Comparison of ENCODE assay signal across 10 cellular contexts in the genomic region with DNA sequence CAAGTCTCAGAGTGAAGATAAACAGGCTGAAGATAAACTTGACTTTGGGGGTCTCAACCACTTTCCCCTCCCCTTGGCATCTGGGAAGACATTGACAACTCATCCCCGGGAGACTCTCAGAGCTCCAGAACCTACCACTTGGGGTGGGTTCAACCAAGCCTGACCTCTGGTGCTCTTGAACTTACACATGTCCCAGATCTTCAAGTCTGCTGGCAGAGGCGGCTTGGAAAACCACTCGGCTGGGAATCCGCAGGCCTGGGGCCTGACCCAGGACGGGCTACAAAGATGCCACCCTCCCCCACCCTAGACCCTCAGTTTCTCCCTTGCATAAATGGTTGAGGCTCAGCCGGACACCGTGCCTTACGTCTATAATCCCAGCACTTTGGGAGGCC. TPM values are rescaled to one million over a fixed set of nuclear protein-coding genes. Genes with fewer than 3 reads are reported as not detected.
DNase-seq lines count a peak whose midpoint lies in the region; ATAC-seq, FAIRE-seq and TF ChIP-seq lines count a peak whose summit lies in the region.
"Had no signal": no experiment of that assay in that cellular context is flagged by ENCODE, and none has a peak within 500 bp of the region (broad histone marks: within the 10 kb centered on the region; RNA-seq: fewer than 3 reads in every experiment).

No MANE protein-coding gene starts in this region.

- peak overlapping the region; percentile 7 for H2BK12ac ChIP-seq in trophoblast cell (ENCODE audit: low read length)

- H3K4me3 ChIP-seq in K562 (peak overlapping the region; percentile 65), hepatocyte (peak overlapping the region; percentile 28), trophoblast cell (ENCODE audit: low read depth, low read length) (no peak overlapping the region)

- intact Hi-C loops in K562 (cut with micrococcal nuclease), result no loop called here

- peak overlapping the region; percentile 15 for H4K91ac ChIP-seq in trophoblast cell (ENCODE audit: low read depth, low read length)

- TF ChIP-seq EP300 in K562 (IDR thresholded peaks at IDR 0.05; ENCODE audit: low read length), result no peak

- H2BK120ac ChIP-seq in trophoblast cell (ENCODE audit: insufficient read depth, low read length, poor library complexity), result no peak overlapping the region

- in situ Hi-C loops in K562 (cut with MboI), result no loop called here

- ATAC-seq in K562 (no peak), HG02678 (IDR thresholded peaks at IDR 0.05; ENCODE audit: unreplicated experiment) (no peak)

- H3K4me1 ChIP-seq in ES-I3 (ENCODE audit: insufficient read depth, low read length), result peaks cover 3% of the 10 kb centered on the region; the same call in 1 of the 2 replicates
- peaks cover 13 to 35% of the 10 kb centered on the region in 2 experiments for H3K4me1 ChIP-seq in K562 (replicated peaks in 1 of 2; ENCODE audit: control insufficient read depth in 2 of 2, insufficient read depth in 2 of 2, low read length in 2 of 2)
- H3K4me1 ChIP-seq in hepatocyte (ENCODE audit: insufficient read depth), result peaks cover 5% of the 10 kb centered on the region
- peaks cover 0 to 8% of the 10 kb centered on the region in 2 experiments for H3K4me1 ChIP-seq in trophoblast cell (ENCODE audit: control insufficient read depth in 1 of 2, insufficient read depth in 2 of 2, low read length in 2 of 2)

- H3K18ac ChIP-seq in trophoblast cell (ENCODE audit: low read length), result no peak overlapping the region

- DNase-seq in K562 (ENCODE audit: extremely low read depth in 1 of 4, low spot score in 3 of 4), result no peak
- peak; percentile 3 for DNase-seq in hepatocyte (ENCODE audit: low spot score)
- DNase-seq in trophoblast cell, result no peak
- DNase-seq in anterior cingulate cortex (lab: John Stamatoyannopoulos, UW), result no peak
- DNase-seq in nucleus accumbens (lab: John Stamatoyannopoulos, UW), result no peak
- DNase-seq in GM12892 (ENCODE audit: insufficient read length), result no peak
- DNase-seq: aorta had no signal

- H3K36me3 ChIP-seq in ES-I3 (ENCODE audit: insufficient read depth, low read length), result no peaks in the 10 kb centered on the region
- no peaks in the 10 kb centered on the region for H3K36me3 ChIP-seq in K562 (ENCODE audit: control insufficient read depth, insufficient read depth, low read length)
- H3K36me3 ChIP-seq in hepatocyte (replicated peaks; ENCODE audit: insufficient read depth, low read depth), result no peaks in the 10 kb centered on the region
- H3K36me3 ChIP-seq in trophoblast cell (ENCODE audit: control insufficient read depth in 1 of 2, insufficient read depth in 2 of 2, low read length in 2 of 2), result no peaks in the 10 kb centered on the region

- TF ChIP-seq POLR2A in K562 (conservative IDR thresholded peaks at IDR 0.05), result no peak
- no peak for TF ChIP-seq POLR2A in GM12892 (IDR thresholded peaks at IDR 0.05; ENCODE audit: low read depth, low read length)

- peaks cover 5% of the 10 kb centered on the region; the same call in 2 of the 3 replicates for H3K79me2 ChIP-seq in K562 (ENCODE audit: control insufficient read depth, insufficient read depth, low read length)
- peaks cover 2% of the 10 kb centered on the region for H3K79me2 ChIP-seq in hepatocyte
- no peaks in the 10 kb centered on the region for H3K79me2 ChIP-seq in trophoblast cell (ENCODE audit: control insufficient read depth, insufficient read depth, low read length, poor library complexity)

- H4K20me1 ChIP-seq in K562 (replicated peaks; ENCODE audit: control insufficient read depth, insufficient read depth, low read length) (no peaks in the 10 kb centered on the region), hepatocyte (ENCODE audit: insufficient read depth, poor library complexity, severe bottlenecking) (no peaks in the 10 kb centered on the region)

- FAIRE-seq in K562 (lab: Jason Lieb, UNC) (no peak), GM12892 (lab: Jason Lieb, UNC) (no peak)

- CTCF ChIA-PET in K562 (lab: Yijun Ruan, JAX; ENCODE audit: low intra/inter-chr PET ratio), result no interaction called here

- no peaks in the 10 kb centered on the region for H3K27me3 ChIP-seq in K562 (ENCODE audit: control insufficient read depth in 2 of 2, insufficient read depth in 2 of 2, low read length in 2 of 2)
- H3K27me3 ChIP-seq in hepatocyte, result no peaks in the 10 kb centered on the region
- H3K27me3 ChIP-seq in trophoblast cell (ENCODE audit: insufficient read depth, low read length), result no peaks in the 10 kb centered on the region

- POLR2A ChIA-PET in K562 (lab: Yijun Ruan, JAX), result interaction anchor here (0.6 to 8.2 kb wide), 3 partner anchors 13 to 54 kb away, joined by 3 to 72 read pairs (median 5); partner anchors contain the start of genes MAP2K7 and TIMM44

- H3K27ac ChIP-seq in K562 (ENCODE audit: extremely low read depth, low read depth, low read length), result peak overlapping the region; percentile 61; the same call in 2 of the 3 replicates
- no peak overlapping the region for H3K27ac ChIP-seq in hepatocyte
- no peak overlapping the region for H3K27ac ChIP-seq in trophoblast cell (ENCODE audit: low read depth, low read length)

- H2AFZ ChIP-seq in K562 (ENCODE audit: low read depth, low read length), result peak overlapping the region; percentile 93
- H2AFZ ChIP-seq in hepatocyte, result peak overlapping the region; percentile 84
- no peak overlapping the region for H2AFZ ChIP-seq in trophoblast cell (ENCODE audit: insufficient read depth, low read length, poor library complexity)

- H3K9me2 ChIP-seq in hepatocyte (replicated peaks; ENCODE audit: insufficient read depth), result no peaks in the 10 kb centered on the region

- H3K14ac ChIP-seq in trophoblast cell (ENCODE audit: low read length), result no peak overlapping the region

- H2AK5ac ChIP-seq in trophoblast cell (ENCODE audit: low read length), result peak overlapping the region; percentile 29

- peak overlapping the region; percentile 82 for H3K4me2 ChIP-seq in K562 (ENCODE audit: insufficient read depth, low read length)
- peak overlapping the region; percentile 99 for H3K4me2 ChIP-seq in hepatocyte
- peak overlapping the region; percentile 78 for H3K4me2 ChIP-seq in trophoblast cell (ENCODE audit: low read length)

- no peaks in the 10 kb centered on the region for H3K9me3 ChIP-seq in ES-I3 (ENCODE audit: control insufficient read depth, insufficient read depth, low read length)
- no peaks in the 10 kb centered on the region for H3K9me3 ChIP-seq in K562 (replicated peaks; ENCODE audit: control insufficient read depth, insufficient read depth, low read depth, low read length)
- no peaks in the 10 kb centered on the region for H3K9me3 ChIP-seq in hepatocyte (ENCODE audit: low read depth)
- no peaks in the 10 kb centered on the region for H3K9me3 ChIP-seq in trophoblast cell (ENCODE audit: insufficient read depth, low read depth, low read length)

- H3K9me1 ChIP-seq in K562 (ENCODE audit: control insufficient read depth, insufficient read depth, low read length), result no peaks in the 10 kb centered on the region

- H3K23ac ChIP-seq in trophoblast cell (ENCODE audit: low read length), result no peak overlapping the region

- BruUV-seq in K562 (replicated peaks; lab: Mats Ljungman, UMichigan), result TSS peak; percentile 86

- H2BK5ac ChIP-seq in trophoblast cell (ENCODE audit: low read depth, low read length, poor library complexity), result no peak overlapping the region

- no peak overlapping the region for H4K8ac ChIP-seq in trophoblast cell (ENCODE audit: low read depth, low read length)

- no peak for TF ChIP-seq RAD21 in K562 (CRISPR knock-in tag; conservative IDR thresholded peaks at IDR 0.05 in 1 of 2, IDR thresholded peaks at IDR 0.05 in 1 of 2)

- H3K9ac ChIP-seq in ES-I3 (ENCODE audit: low read depth, low read length) (peak overlapping the region; percentile 61; the same call in 1 of the 2 replicates), K562 (ENCODE audit: insufficient read depth in 1 of 2, low read depth in 2 of 2, low read length in 2 of 2) (peak overlapping the region; percentile 73 to 94), trophoblast cell (ENCODE audit: low read length) (no peak overlapping the region)

- H3K4ac ChIP-seq in trophoblast cell (ENCODE audit: low read depth, low read length), result no peak overlapping the region

- H3K79me1 ChIP-seq in trophoblast cell (ENCODE audit: low read length), result no peaks in the 10 kb centered on the region

- TF ChIP-seq CTCF in K562 (IDR thresholded peaks at IDR 0.05 in 2 of 3, conservative IDR thresholded peaks at IDR 0.05 in 1 of 3; ENCODE audit: insufficient read depth in 2 of 3, low read depth in 1 of 3, low read length in 3 of 3), result no peak
- TF ChIP-seq CTCF in hepatocyte (IDR thresholded peaks at IDR 0.05; ENCODE audit: poor library complexity), result no peak

- H4K12ac ChIP-seq in trophoblast cell (ENCODE audit: low read depth, low read length), result no peak overlapping the region

- WGBS in K562 (ENCODE audit: insufficient coverage, low coverage, missing lambda C conversion rate), result 67% methylated on average over 8 of the region's 8 CpGs
- 78% methylated on average over 8 of the region's 8 CpGs for WGBS in hepatocyte (ENCODE audit: low lambda C conversion rate, missing lambda C conversion rate)
- WGBS in trophoblast cell (ENCODE audit: extremely low coverage, insufficient coverage, insufficient read length), result no CpG with 5 or more reads among the region's 8 CpGs

RNA-seq across cellular contexts. Expression of gene LRRC8E, which starts 0.5 kb away (rescaled TPM):
- total RNA-seq in K562 (2011; cell fraction: chromatin; rRNA removed; ENCODE audit: low replicate concordance), result 12.2 and 21.7 TPM in 2 replicates
- 17.6 and 21.2 TPM in 2 replicates for total RNA-seq in K562 (2011; cell fraction: nucleolus; rRNA removed)
- 11.2 and 13.3 TPM in 2 replicates for total RNA-seq in K562 (2011; cell fraction: nucleoplasm; rRNA removed)
- total RNA-seq in K562 (2014; rRNA removed) (4.8 TPM in 2 replicates), K562 (2014; rRNA removed; fragmentation: Illumina TruSeq; extraction: Trizol) (1.4 and 3.2 TPM in 2 replicates), K562 (2015; rRNA removed; fragmentation: Illumina TruSeq; extraction: Trizol) (2.6 and 3.1 TPM in 2 replicates), K562 (2021) (5.7 and 7.1 TPM in 2 replicates), hepatocyte (1.8 and 4.5 TPM in 2 replicates)
- polyA plus RNA-seq in K562 (2011; rRNA removed) (5.3 and 6.2 TPM in 2 replicates), K562 (2014; fragmentation: Illumina TruSeq; extraction: Trizol) (3.5 and 4.9 TPM in 2 replicates), K562 (2014; fragmentation: Nextera tagmentation; extraction: Ambion mirVana) (under 1 TPM in 1 of 2 experiments, not detected in 1; 0.08 TPM), K562 (2014; rRNA removed) (1.7 and 3.5 TPM in 2 replicates), hepatocyte (3.2 and 3.3 TPM in 2 replicates)
- polyA plus RNA-seq in K562 (2011; cell fraction: cytosol; rRNA removed), result 4.5 and 8.1 TPM in 2 replicates
- polyA plus RNA-seq in K562 (2011; cell fraction: nucleus; rRNA removed), result 4.7 and 5.5 TPM in 2 replicates
- polyA plus RNA-seq in K562 (2012), result 3.0 and 3.6 TPM in 2 replicates
- 4.9 and 6.5 TPM in 2 replicates for polyA minus RNA-seq in K562 (2011; rRNA and poly(A)+ RNA removed)
- 5.1 and 6.6 TPM in 2 replicates for polyA minus RNA-seq in K562 (2011; cell fraction: cytosol; rRNA and poly(A)+ RNA removed)
- 2.3 and 3.1 TPM in 2 replicates for polyA minus RNA-seq in K562 (2011; cell fraction: nucleus; rRNA and poly(A)+ RNA removed)
- polyA plus RNA-seq in trophoblast cell (2013), result 2.3 and 2.4 TPM in 2 replicates
- not detected for polyA plus RNA-seq in GM12892 (2012; ENCODE audit: missing spikeins)
- polyA plus RNA-seq: aorta had no signal

RNA-seq across cellular contexts. Expression of gene PRR36, which starts 14.6 kb away (rescaled TPM):
- total RNA-seq in K562 (2011; cell fraction: chromatin; rRNA removed; ENCODE audit: low replicate concordance), result 0.14 and 0.35 TPM in 2 replicates
- 0.17 and 0.26 TPM in 2 replicates for total RNA-seq in K562 (2011; cell fraction: nucleolus; rRNA removed)
- total RNA-seq in K562 (2011; cell fraction: nucleoplasm; rRNA removed), result 0.22 and 0.53 TPM in 2 replicates
- total RNA-seq in K562 (2014; rRNA removed), result 0.05 TPM in 1 of 2 replicates, not detected in the other
- not detected in 2 replicates for total RNA-seq in K562 (2014; rRNA removed; fragmentation: Illumina TruSeq; extraction: Trizol)
- total RNA-seq in K562 (2015; rRNA removed; fragmentation: Illumina TruSeq; extraction: Trizol), result 0.04 TPM in 1 of 2 replicates, not detected in the other
- total RNA-seq in K562 (2021), result 0.29 and 0.42 TPM in 2 replicates
- polyA plus RNA-seq in K562 (2011; rRNA removed), result 0.07 TPM in 1 of 2 replicates, not detected in the other
- polyA plus RNA-seq in K562 (2011; cell fraction: cytosol; rRNA removed), result 0.09 and 0.13 TPM in 2 replicates
- 0.25 and 0.30 TPM in 2 replicates for polyA plus RNA-seq in K562 (2011; cell fraction: nucleus; rRNA removed)
- polyA plus RNA-seq in K562 (2012), result 0.16 and 0.22 TPM in 2 replicates
- polyA plus RNA-seq in K562 (2014; fragmentation: Illumina TruSeq; extraction: Trizol), result 0.06 and 0.14 TPM in 2 replicates
- not detected for polyA plus RNA-seq in K562 (2014; fragmentation: Nextera tagmentation; extraction: Ambion mirVana)
- polyA plus RNA-seq in K562 (2014; rRNA removed), result not detected in 2 replicates
- polyA minus RNA-seq in K562 (2011; rRNA and poly(A)+ RNA removed), result 0.06 TPM in 1 of 2 replicates, not detected in the other
- 0.29 and 0.82 TPM in 2 replicates for polyA minus RNA-seq in K562 (2011; cell fraction: cytosol; rRNA and poly(A)+ RNA removed)
- 0.11 and 0.13 TPM in 2 replicates for polyA minus RNA-seq in K562 (2011; cell fraction: nucleus; rRNA and poly(A)+ RNA removed)
- 0.40 and 1.00 TPM in 2 replicates for total RNA-seq in hepatocyte
- polyA plus RNA-seq in hepatocyte, result 2.5 and 5.4 TPM in 2 replicates
- 0.94 and 1.00 TPM in 2 replicates for polyA plus RNA-seq in trophoblast cell (2013)
- polyA plus RNA-seq in GM12892 (2012; ENCODE audit: missing spikeins), result not detected
- total RNA-seq: RPMI7951 had no signal

RNA-seq across cellular contexts. Expression of gene MAP2K7, which starts 14.9 kb away (rescaled TPM):
- total RNA-seq in K562 (2011; cell fraction: chromatin; rRNA removed; ENCODE audit: low replicate concordance), result 34.2 and 92.8 TPM in 2 replicates
- 57.2 and 57.4 TPM in 2 replicates for total RNA-seq in K562 (2011; cell fraction: nucleolus; rRNA removed)
- total RNA-seq in K562 (2011; cell fraction: nucleoplasm; rRNA removed), result 41.1 and 52.7 TPM in 2 replicates
- total RNA-seq in K562 (2014; rRNA removed) (19.4 and 23.9 TPM in 2 replicates), K562 (2014; rRNA removed; fragmentation: Illumina TruSeq; extraction: Trizol) (3.1 and 4.1 TPM in 2 replicates), K562 (2015; rRNA removed; fragmentation: Illumina TruSeq; extraction: Trizol) (11.3 and 12.3 TPM in 2 replicates), K562 (2021) (43.8 and 45.8 TPM in 2 replicates), hepatocyte (13.6 and 13.8 TPM in 2 replicates)
- polyA plus RNA-seq in K562 (2011; rRNA removed) (14.9 and 15.7 TPM in 2 replicates), K562 (2014; fragmentation: Illumina TruSeq; extraction: Trizol) (14.1 and 27.3 TPM in 2 replicates), K562 (2014; fragmentation: Nextera tagmentation; extraction: Ambion mirVana) (under 1 TPM; 0.51 to 0.99 TPM), K562 (2014; rRNA removed) (37.6 and 40.1 TPM in 2 replicates), hepatocyte (11.8 and 12.8 TPM in 2 replicates)
- 16.0 and 27.0 TPM in 2 replicates for polyA plus RNA-seq in K562 (2011; cell fraction: cytosol; rRNA removed)
- 39.0 and 61.8 TPM in 2 replicates for polyA plus RNA-seq in K562 (2011; cell fraction: nucleus; rRNA removed)
- polyA plus RNA-seq in K562 (2012), result 29.3 and 31.2 TPM in 2 replicates
- polyA minus RNA-seq in K562 (2011; rRNA and poly(A)+ RNA removed), result 4.7 and 7.6 TPM in 2 replicates
- 17.0 and 17.8 TPM in 2 replicates for polyA minus RNA-seq in K562 (2011; cell fraction: cytosol; rRNA and poly(A)+ RNA removed)
- 14.3 and 15.6 TPM in 2 replicates for polyA minus RNA-seq in K562 (2011; cell fraction: nucleus; rRNA and poly(A)+ RNA removed)
- 32.6 and 34.8 TPM in 2 replicates for polyA plus RNA-seq in trophoblast cell (2013)
- polyA plus RNA-seq in GM12892 (2012; ENCODE audit: missing spikeins), result 10.2 TPM

RNA-seq across cellular contexts. Expression of gene TGFBR3L, which starts 25.8 kb away (rescaled TPM):
- total RNA-seq in K562 (2011; cell fraction: chromatin; rRNA removed; ENCODE audit: low replicate concordance), result 0.69 TPM in 1 of 2 replicates, not detected in the other
- 0.33 TPM in 1 of 2 replicates, not detected in the other for total RNA-seq in K562 (2011; cell fraction: nucleolus; rRNA removed)
- not detected in 2 replicates for total RNA-seq in K562 (2011; cell fraction: nucleoplasm; rRNA removed)
- not detected in 2 replicates for total RNA-seq in K562 (2014; rRNA removed)
- not detected in 2 replicates for total RNA-seq in K562 (2014; rRNA removed; fragmentation: Illumina TruSeq; extraction: Trizol)
- not detected in 2 replicates for total RNA-seq in K562 (2015; rRNA removed; fragmentation: Illumina TruSeq; extraction: Trizol)
- total RNA-seq in K562 (2021), result 0.18 TPM in 1 of 2 replicates, not detected in the other
- polyA plus RNA-seq in K562 (2011; rRNA removed), result 0.08 TPM in 1 of 2 replicates, not detected in the other
- polyA plus RNA-seq in K562 (2011; cell fraction: cytosol; rRNA removed), result 0.09 TPM in 2 replicates
- 0.15 and 0.58 TPM in 2 replicates for polyA plus RNA-seq in K562 (2011; cell fraction: nucleus; rRNA removed)
- 0.26 and 0.28 TPM in 2 replicates for polyA plus RNA-seq in K562 (2012)
- polyA plus RNA-seq in K562 (2014; fragmentation: Illumina TruSeq; extraction: Trizol), result not detected in 2 replicates
- not detected for polyA plus RNA-seq in K562 (2014; fragmentation: Nextera tagmentation; extraction: Ambion mirVana)
- not detected in 2 replicates for polyA plus RNA-seq in K562 (2014; rRNA removed)
- not detected in 2 replicates for polyA minus RNA-seq in K562 (2011; rRNA and poly(A)+ RNA removed)
- polyA minus RNA-seq in K562 (2011; cell fraction: cytosol; rRNA and poly(A)+ RNA removed), result not detected in 2 replicates
- polyA minus RNA-seq in K562 (2011; cell fraction: nucleus; rRNA and poly(A)+ RNA removed), result not detected in 2 replicates
- 0.52 TPM in 1 of 2 replicates, not detected in the other for total RNA-seq in hepatocyte
- polyA plus RNA-seq in hepatocyte, result 3.3 and 8.5 TPM in 2 replicates
- polyA plus RNA-seq in trophoblast cell (2013), result 0.64 and 0.90 TPM in 2 replicates
- polyA plus RNA-seq in GM12892 (2012; ENCODE audit: missing spikeins), result not detected

RNA-seq across cellular contexts. Expression of gene SNAPC2, which starts 31.3 kb away (rescaled TPM):
- 4.4 and 13.6 TPM in 2 replicates for total RNA-seq in K562 (2011; cell fraction: chromatin; rRNA removed; ENCODE audit: low replicate concordance)
- total RNA-seq in K562 (2011; cell fraction: nucleolus; rRNA removed), result 10.9 and 14.3 TPM in 2 replicates
- total RNA-seq in K562 (2011; cell fraction: nucleoplasm; rRNA removed), result 9.5 and 10.0 TPM in 2 replicates
- total RNA-seq in K562 (2014; rRNA removed), result 30.3 and 42.7 TPM in 2 replicates
- 4.1 and 4.2 TPM in 2 replicates for total RNA-seq in K562 (2014; rRNA removed; fragmentation: Illumina TruSeq; extraction: Trizol)
- total RNA-seq in K562 (2015; rRNA removed; fragmentation: Illumina TruSeq; extraction: Trizol), result 15.3 and 15.9 TPM in 2 replicates
- total RNA-seq in K562 (2021), result 37.1 and 45.1 TPM in 2 replicates
- 10.9 and 20.1 TPM in 2 replicates for polyA plus RNA-seq in K562 (2011; rRNA removed)
- 18.7 and 40.5 TPM in 2 replicates for polyA plus RNA-seq in K562 (2011; cell fraction: cytosol; rRNA removed)
- 18.7 and 32.8 TPM in 2 replicates for polyA plus RNA-seq in K562 (2011; cell fraction: nucleus; rRNA removed)
- 30.8 and 37.6 TPM in 2 replicates for polyA plus RNA-seq in K562 (2012)
- polyA plus RNA-seq in K562 (2014; fragmentation: Illumina TruSeq; extraction: Trizol), result 18.2 and 39.9 TPM in 2 replicates
- 1 to 10 TPM in 1 of 2 experiments, under 1 TPM in 1; 0.59 to 1.4 TPM for polyA plus RNA-seq in K562 (2014; fragmentation: Nextera tagmentation; extraction: Ambion mirVana)
- 32.0 and 34.4 TPM in 2 replicates for polyA plus RNA-seq in K562 (2014; rRNA removed)
- polyA minus RNA-seq in K562 (2011; rRNA and poly(A)+ RNA removed), result 4.3 and 4.8 TPM in 2 replicates
- 14.0 and 17.1 TPM in 2 replicates for polyA minus RNA-seq in K562 (2011; cell fraction: cytosol; rRNA and poly(A)+ RNA removed)
- 9.7 and 13.1 TPM in 2 replicates for polyA minus RNA-seq in K562 (2011; cell fraction: nucleus; rRNA and poly(A)+ RNA removed)
- 6.5 and 11.8 TPM in 2 replicates for total RNA-seq in hepatocyte
- 17.5 and 21.0 TPM in 2 replicates for polyA plus RNA-seq in hepatocyte
- 16.9 and 18.3 TPM in 2 replicates for polyA plus RNA-seq in trophoblast cell (2013)
- polyA plus RNA-seq in GM12892 (2012; ENCODE audit: missing spikeins), result 5.7 TPM
